11 cellular contexts compared by ENCODE assay signal in genomic region chr12:121632069-121632970, GRCh38. TPM values are rescaled to one million over a fixed set of nuclear protein-coding genes. Genes with fewer than 3 reads are reported as not detected.
DNase-seq lines count a peak whose midpoint lies in the region; ATAC-seq, FAIRE-seq and TF ChIP-seq lines count a peak whose summit lies in the region.
"Had no signal": no experiment of that assay in that cellular context is flagged by ENCODE, and none has a peak within 500 bp of the region (broad histone marks: within the 10 kb centered on the region; RNA-seq: fewer than 3 reads in every experiment).

No MANE protein-coding gene starts in this region.

- H3K27ac ChIP-seq in HEK293 (ENCODE audit: extremely low read depth, low read depth, low read length) (peak overlapping the region; percentile 28), keratinocyte (ENCODE audit: control insufficient read depth, insufficient read depth, low read length) (peak overlapping the region; percentile 44), smooth muscle cell (ENCODE audit: low read depth) (peak overlapping the region; percentile 43)

- H3K4me2 ChIP-seq in keratinocyte (ENCODE audit: control insufficient read depth, extremely low read depth, insufficient read depth, low read depth, low read length) (peak overlapping the region; percentile 10), smooth muscle cell (no peak overlapping the region)

- no peak overlapping the region for H3K9ac ChIP-seq in keratinocyte (ENCODE audit: control insufficient read depth, extremely low read depth, insufficient read depth, low read length)
- H3K9ac ChIP-seq in smooth muscle cell (ENCODE audit: low read depth), result no peak overlapping the region

- no peak overlapping the region for H3K4me3 Mint-ChIP-seq in activated B cell treated with CpG ODN at 0.5 μM for 24 hours

- H3K4me1 Mint-ChIP-seq in activated B cell treated with CpG ODN at 0.5 μM for 24 hours, result peaks cover 84% of the 10 kb centered on the region

- no peaks in the 10 kb centered on the region for H4K20me1 ChIP-seq in keratinocyte (ENCODE audit: control insufficient read depth, extremely low read depth, insufficient read depth, low read length)
- no peaks in the 10 kb centered on the region for H4K20me1 ChIP-seq in smooth muscle cell (ENCODE audit: low read depth)

- H3K9me3 ChIP-seq in HEK293 (ENCODE audit: control insufficient read depth, insufficient read depth, low read depth, low read length), result no peaks in the 10 kb centered on the region
- H3K9me3 ChIP-seq in keratinocyte (ENCODE audit: control insufficient read depth, low read depth, low read length), result no peaks in the 10 kb centered on the region
- H3K9me3 ChIP-seq in smooth muscle cell (replicated peaks; ENCODE audit: low read depth), result no peaks in the 10 kb centered on the region

- no peak overlapping the region for H2AFZ ChIP-seq in keratinocyte (ENCODE audit: control insufficient read depth, low read length)
- H2AFZ ChIP-seq in smooth muscle cell (ENCODE audit: low read depth), result no peak overlapping the region

- POLR2A ChIA-PET in HEK293 (lab: Yijun Ruan, JAX), result no interaction called here
- POLR2A ChIA-PET in activated B cell treated with CpG ODN at 0.5 μM for 24 hours (lab: Charles Lee), result interaction anchor here (0.6 to 1.5 kb wide), 5 partner anchors 9 to 499 kb away, joined by 3 to 6 read pairs (median 4); no protein-coding TSS in a partner anchor

- ATAC-seq in activated B cell treated with CpG ODN at 0.5 μM for 24 hours (ENCODE audit: low read depth), result no peak

- H3K36me3 Mint-ChIP-seq in activated B cell treated with CpG ODN at 0.5 μM for 24 hours (ENCODE audit: low read depth), result peaks cover 50% of the 10 kb centered on the region

- 45% methylated on average over 11 of the region's 11 CpGs for WGBS in smooth muscle cell (ENCODE audit: low lambda C conversion rate)

- H3K4me3 ChIP-seq in HEK293 (ENCODE audit: low read depth, low read length) (no peak overlapping the region), keratinocyte (ENCODE audit: control insufficient read depth in 2 of 3, extremely low read depth in 1 of 3, insufficient read depth in 2 of 3, low read depth in 1 of 3, low read length in 3 of 3) (no peak overlapping the region), smooth muscle cell (no peak overlapping the region)

- FAIRE-seq in keratinocyte (lab: Jason Lieb, UNC), result no peak

- no peaks in the 10 kb centered on the region; a peak in 1 of 3 replicates for H3K36me3 ChIP-seq in HEK293 (ENCODE audit: control insufficient read depth in 2 of 2, insufficient read depth in 1 of 2, low read length in 2 of 2)
- peaks cover 1 to 5% of the 10 kb centered on the region in 2 experiments for H3K36me3 ChIP-seq in keratinocyte (ENCODE audit: control insufficient read depth in 2 of 2, extremely low read depth in 1 of 2, insufficient read depth in 2 of 2, low read length in 2 of 2)
- H3K36me3 ChIP-seq in smooth muscle cell (ENCODE audit: low read depth), result no peaks in the 10 kb centered on the region

- H3K27me3 ChIP-seq in keratinocyte (ENCODE audit: control insufficient read depth, extremely low read depth, insufficient read depth, low read length), result no peaks in the 10 kb centered on the region
- no peaks in the 10 kb centered on the region for H3K27me3 ChIP-seq in smooth muscle cell (ENCODE audit: low read depth)

- H3K4me1 ChIP-seq in HEK293 (ENCODE audit: control insufficient read depth, insufficient read depth, low read length), result peaks cover 10% of the 10 kb centered on the region
- H3K4me1 ChIP-seq in keratinocyte (ENCODE audit: control insufficient read depth, extremely low read depth, insufficient read depth, low read length), result peaks cover 48% of the 10 kb centered on the region
- peaks cover 26% of the 10 kb centered on the region for H3K4me1 ChIP-seq in smooth muscle cell (ENCODE audit: low read depth)

- no peak for TF ChIP-seq CTCF in HEK293 (tag by site-specific recombination; IDR thresholded peaks at IDR 0.05)
- no peak for TF ChIP-seq CTCF in activated B cell treated with CpG ODN at 0.5 μM for 24 hours (IDR thresholded peaks at IDR 0.05)
- no peak for TF ChIP-seq CTCF in keratinocyte (optimal IDR thresholded peaks at IDR 0.05 in 1 of 3, IDR thresholded peaks at IDR 0.05 in 1 of 3, conservative IDR thresholded peaks at IDR 0.05 in 1 of 3; ENCODE audit: extremely low read depth in 1 of 3, insufficient read depth in 2 of 3, low read length in 3 of 3)
- TF ChIP-seq CTCF in smooth muscle cell (IDR thresholded peaks at IDR 0.05; ENCODE audit: borderline replicate concordance, insufficient read depth, poor library complexity, severe bottlenecking), result no peak

- H3K27ac Mint-ChIP-seq in activated B cell treated with CpG ODN at 0.5 μM for 24 hours, result peak overlapping the region; percentile 60

- in situ Hi-C loops in KBM-7 (cut with MboI; ENCODE audit: low pct_unique_long_range_greater_than_20kb, low sequenced_read_pairs), result no loop called here

- H3F3A ChIP-seq in smooth muscle cell (ENCODE audit: low read depth), result peaks cover 18% of the 10 kb centered on the region

- CTCF ChIA-PET in HEK293 (lab: Yijun Ruan, JAX), result interaction anchor here (1.6 kb wide), 2 partner anchors 36 to 49 kb away, joined by 6 to 8 read pairs; no protein-coding TSS in a partner anchor
- CTCF ChIA-PET in activated B cell treated with CpG ODN at 0.5 μM for 24 hours (lab: Charles Lee), result interaction anchor here (0.5 kb wide), 1 partner anchor 9 kb away, joined by 3 read pairs; no protein-coding TSS in a partner anchor

- intact Hi-C loops in activated B cell treated with CpG ODN at 0.5 μM for 24 hours (cut with micrococcal nuclease), result no loop called here

- no peaks in the 10 kb centered on the region for H3K9me3 Mint-ChIP-seq in activated B cell treated with CpG ODN at 0.5 μM for 24 hours

- H3K27me3 Mint-ChIP-seq in activated B cell treated with CpG ODN at 0.5 μM for 24 hours, result no peaks in the 10 kb centered on the region

- no peaks in the 10 kb centered on the region for H3K9me1 ChIP-seq in keratinocyte (ENCODE audit: control insufficient read depth, extremely low read depth, insufficient read depth, low read length)

- dilution Hi-C loops in keratinocyte (cut with MboI; ENCODE audit: extremely low pct_ligation_motif_present, low sequenced_read_pairs), result no loop called here

- DNase-seq in activated B cell treated with CpG ODN at 0.5 μM for 24 hours (no peak), keratinocyte (ENCODE audit: low read depth, low spot score) (no peak), smooth muscle cell (lab: John Stamatoyannopoulos, UW; ENCODE audit: unreplicated experiment) (no peak), DMS153 (lab: John Stamatoyannopoulos, UW) (no peak), HuH-7.5 (ENCODE audit: low spot score) (no peak), KBM-7 (no peak)
- DNase-seq: effector CD8-positive, alpha-beta T cell; Right ventricle myocardium superior; stimulated activated CD4-positive, alpha-beta T cell treated with anti-CD3 and anti-CD28 coated beads, Interleukin-12 subunit alpha, Interleukin-12 subunit beta, amount 100 ng/mL, for 4 hours; substantia nigra had no signal

- H3K79me2 ChIP-seq in keratinocyte (ENCODE audit: control insufficient read depth, insufficient read depth, low read length) (peaks cover 54% of the 10 kb centered on the region), smooth muscle cell (ENCODE audit: low read depth) (no peaks in the 10 kb centered on the region)

TF ChIP-seq in HEK293, 187 proteins besides CTCF, POLR2A, EP300 and RAD21 (continues in another document):
- TF ChIP-seq ZFP69B (tag by site-specific recombination; IDR thresholded peaks at IDR 0.05), result peak; percentile 59; the same call in 1 of the 2 replicates
- no peak for TF ChIP-seq ZNF426 (tag by site-specific recombination; IDR thresholded peaks at IDR 0.05)

RNA-seq across cellular contexts. Expression of gene ORAI1, which starts 6.0 kb away (rescaled TPM):
- total RNA-seq in activated B cell treated with CpG ODN at 0.5 μM for 24 hours (85.8 and 86.3 TPM in 2 replicates), smooth muscle cell (5.4 and 5.5 TPM in 2 replicates)
- polyA plus RNA-seq in keratinocyte (17.1 to 29.4 TPM (median 26.4 TPM) in 3 replicates), smooth muscle cell (23.4 and 24.0 TPM in 2 replicates)
- polyA plus RNA-seq in keratinocyte (2011; ENCODE audit: low read depth), result 2.9 TPM
- 31.1 and 63.8 TPM in 2 replicates for polyA plus RNA-seq in keratinocyte (2011; cell fraction: cytosol; rRNA removed)
- 14.4 and 25.0 TPM in 2 replicates for polyA plus RNA-seq in keratinocyte (2011; cell fraction: nucleus; rRNA removed)
- 18.7 and 40.0 TPM in 2 replicates for polyA plus RNA-seq in keratinocyte (2012; ENCODE audit: low replicate concordance)
- 24.1 to 41.4 TPM (median 25.1 TPM) in 3 replicates for polyA minus RNA-seq in keratinocyte
- polyA minus RNA-seq in keratinocyte (2011; cell fraction: cytosol; rRNA and poly(A)+ RNA removed), result 87.5 TPM
- polyA minus RNA-seq in keratinocyte (2011; cell fraction: nucleus; rRNA and poly(A)+ RNA removed), result 12.6 and 17.3 TPM in 2 replicates

RNA-seq across cellular contexts. Expression of gene MORN3, which starts 37.1 kb away (rescaled TPM):
- total RNA-seq in activated B cell treated with CpG ODN at 0.5 μM for 24 hours, result 0.20 and 0.42 TPM in 2 replicates
- 0.30 to 0.59 TPM (median 0.57 TPM) in 3 replicates for polyA plus RNA-seq in keratinocyte
- 0.27 TPM for polyA plus RNA-seq in keratinocyte (2011; ENCODE audit: low read depth)
- polyA plus RNA-seq in keratinocyte (2011; cell fraction: cytosol; rRNA removed), result 0.32 and 0.55 TPM in 2 replicates
- polyA plus RNA-seq in keratinocyte (2011; cell fraction: nucleus; rRNA removed), result 0.45 TPM in 2 replicates
- polyA plus RNA-seq in keratinocyte (2012; ENCODE audit: low replicate concordance), result 0.80 and 0.89 TPM in 2 replicates
- 0.16 TPM in 1 of 3 replicates, not detected in the others for polyA minus RNA-seq in keratinocyte
- not detected for polyA minus RNA-seq in keratinocyte (2011; cell fraction: cytosol; rRNA and poly(A)+ RNA removed)
- polyA minus RNA-seq in keratinocyte (2011; cell fraction: nucleus; rRNA and poly(A)+ RNA removed), result not detected in 2 replicates
- 0.13 and 0.18 TPM in 2 replicates for total RNA-seq in smooth muscle cell
- polyA plus RNA-seq in smooth muscle cell, result 0.11 and 2.0 TPM in 2 replicates

RNA-seq across cellular contexts. Expression of gene KDM2B, which starts 51.5 kb away (rescaled TPM):
- total RNA-seq in activated B cell treated with CpG ODN at 0.5 μM for 24 hours (197 and 236 TPM in 2 replicates), smooth muscle cell (19.9 and 34.9 TPM in 2 replicates)
- polyA plus RNA-seq in keratinocyte (10.0 to 13.9 TPM (median 10.3 TPM) in 3 replicates), smooth muscle cell (16.3 and 22.6 TPM in 2 replicates)
- 9.4 TPM for polyA plus RNA-seq in keratinocyte (2011; ENCODE audit: low read depth)
- polyA plus RNA-seq in keratinocyte (2011; cell fraction: cytosol; rRNA removed), result 7.9 and 9.5 TPM in 2 replicates
- 21.3 and 27.0 TPM in 2 replicates for polyA plus RNA-seq in keratinocyte (2011; cell fraction: nucleus; rRNA removed)
- polyA plus RNA-seq in keratinocyte (2012; ENCODE audit: low replicate concordance), result 14.1 and 15.5 TPM in 2 replicates
- polyA minus RNA-seq in keratinocyte, result 26.6 to 81.5 TPM (median 27.8 TPM) in 3 replicates
- polyA minus RNA-seq in keratinocyte (2011; cell fraction: cytosol; rRNA and poly(A)+ RNA removed), result 13.4 TPM
- polyA minus RNA-seq in keratinocyte (2011; cell fraction: nucleus; rRNA and poly(A)+ RNA removed), result 10.6 and 24.5 TPM in 2 replicates

Comparison
In these comparisons a context has a peak if more than half of its experiments do, and no peak if none do; other contexts are left out.
1. RNA of gene ORAI1, which starts 6.0 kb away (total RNA-seq): 85.8 to 86.3 TPM in activated B cell treated with CpG ODN at 0.5 μM for 24 hours; 5.4 to 5.5 TPM in smooth muscle cell; every median in the first group is over 10 times any median in the second.
2. Peak in every context shown above with its lines, with median percentiles within 50 percentile points of each other: H3K27ac ChIP-seq.